ENCODE assay signal across 10 cellular contexts in genomic region chr3:30174357-30174756, GRCh38.
"Had no signal": no experiment of that assay in that cellular context is flagged by ENCODE, and none has a peak within 500 bp of the region (broad histone marks: within the 10 kb centered on the region; RNA-seq: fewer than 3 reads in every experiment).

No MANE protein-coding gene starts in this region.

- H3K4me3 Mint-ChIP-seq: HFFc6, IgD-negative memory B cell had no signal

- H3K27ac Mint-ChIP-seq: HFFc6, IgD-negative memory B cell had no signal

- H3K27ac ChIP-seq: GM23248, HL-60 had no signal

- ATAC-seq: HCT116, HepG2 had no signal

- H3K4me3 ChIP-seq: GM23248, HAP-1 had no signal

- H3K9me3 Mint-ChIP-seq: HFFc6, IgD-negative memory B cell had no signal

- H3K9ac ChIP-seq: GM23248 had no signal

- H3K27me3 Mint-ChIP-seq: IgD-negative memory B cell had no signal

- DNase-seq: GM23248, GOT3, H7, HFFc6, KBM-7 had no signal

- H3K36me3 ChIP-seq: HAP-1 had no signal

- H2AFZ ChIP-seq: GM23248 had no signal

- H3K36me3 Mint-ChIP-seq: IgD-negative memory B cell had no signal

- H3K4me1 Mint-ChIP-seq: IgD-negative memory B cell had no signal

- H3K9me3 ChIP-seq: HAP-1 had no signal
